Comparison of ENCODE assay signal across 8 cellular contexts in genomic region chr12:120228291-120229070, GRCh38. TPM values are rescaled to one million over a fixed set of nuclear protein-coding genes. Genes with fewer than 3 reads are reported as not detected.
A peak's percentile ranks its signal among the peaks of the same experiment; 100 is the strongest.
DNase-seq lines count a peak whose midpoint lies in the region; ATAC-seq and TF ChIP-seq lines count a peak whose summit lies in the region.

No MANE protein-coding gene starts in this region.

- H3K9me3 ChIP-seq in CD4-positive, alpha-beta T cell (ENCODE audit: control insufficient read depth, low read length), result no peaks in the 10 kb centered on the region
- no peaks in the 10 kb centered on the region for H3K9me3 ChIP-seq in Panc1 (ENCODE audit: control insufficient read depth, insufficient read depth, low read depth, low read length)

- in situ Hi-C loops in Panc1 (cut with HindIII; ENCODE audit: low pct_unique_long_range_greater_than_20kb, low sequenced_read_pairs), result no loop called here

- no peaks in the 10 kb centered on the region for H3K27me3 ChIP-seq in CD4-positive, alpha-beta T cell (ENCODE audit: control insufficient read depth, insufficient read depth, low read length)
- H3K27me3 ChIP-seq in Panc1 (ENCODE audit: control insufficient read depth, insufficient read depth, low read length), result no peaks in the 10 kb centered on the region

- CTCF ChIA-PET in CD4-positive, alpha-beta T cell (lab: Charles Lee), result interaction anchor here (0.5 to 9.6 kb wide), 14 partner anchors 9 to 88 kb away, joined by 3 to 234 read pairs (median 7); partner anchors contain the start of genes PXN, RNU4-1, RNU4-2 and RPLP0
- CTCF ChIA-PET in Panc1 (lab: Charles Lee), result interaction anchor here (0.6 to 2.3 kb wide), 15 partner anchors 9 to 209 kb away, joined by 3 to 26 read pairs (median 5); partner anchors contain the start of genes COX6A1, PXN and RPLP0

- no TSS peak for BruUV-seq in Panc1 (replicated peaks; lab: Mats Ljungman, UMichigan)

- ATAC-seq in CD4-positive, alpha-beta T cell (ENCODE audit: poor library complexity), result peak; percentile 69
- ATAC-seq in GM21423 (IDR thresholded peaks at IDR 0.05; ENCODE audit: unreplicated experiment), result peak; percentile 46
- ATAC-seq in Panc1, result peak; percentile 35
- peak; percentile 86 to 89 for ATAC-seq in naive B cell (ENCODE audit: low read depth in 2 of 2)
- ATAC-seq in stimulated activated effector memory CD8-positive, alpha-beta T cell treated with anti-CD3 and anti-CD28 coated beads, Interleukin-12 subunit alpha, Interleukin-12 subunit beta, amount 100 ng/mL, for 72 hours, result peak; percentile 81

- H3K36me3 Mint-ChIP-seq in CD4-positive, alpha-beta T cell (ENCODE audit: low read depth), result peaks cover 42% of the 10 kb centered on the region
- peaks cover 6% of the 10 kb centered on the region for H3K36me3 Mint-ChIP-seq in activated T-helper 1 cell treated with anti-CD3 and anti-CD28 coated beads, Interleukin-12 subunit alpha, Interleukin-12 subunit beta, Interleukin-2, Interleukin-4 antibody, amounts not matched to agents 30 ng/mL and 10 ng/mL and 1 ng/mL, durations not matched to agents 14 hours and 24 hours and 36 hours (ENCODE audit: low read depth)
- no peaks in the 10 kb centered on the region for H3K36me3 Mint-ChIP-seq in naive B cell
- H3K36me3 Mint-ChIP-seq in stimulated activated effector memory CD8-positive, alpha-beta T cell treated with anti-CD3 and anti-CD28 coated beads, Interleukin-12 subunit alpha, Interleukin-12 subunit beta, amount 100 ng/mL, for 72 hours, result peaks cover 23% of the 10 kb centered on the region

- H3K27ac Mint-ChIP-seq in CD4-positive, alpha-beta T cell, result peak overlapping the region; percentile 70
- H3K27ac Mint-ChIP-seq in activated T-helper 1 cell treated with anti-CD3 and anti-CD28 coated beads, Interleukin-12 subunit alpha, Interleukin-12 subunit beta, Interleukin-2, Interleukin-4 antibody, amounts not matched to agents 30 ng/mL and 10 ng/mL and 1 ng/mL, durations not matched to agents 14 hours and 24 hours and 36 hours, result peak overlapping the region; percentile 97
- H3K27ac Mint-ChIP-seq in naive B cell, result no peak overlapping the region
- H3K27ac Mint-ChIP-seq in stimulated activated effector memory CD8-positive, alpha-beta T cell treated with anti-CD3 and anti-CD28 coated beads, Interleukin-12 subunit alpha, Interleukin-12 subunit beta, amount 100 ng/mL, for 72 hours, result peak overlapping the region; percentile 63

- H3K4me3 Mint-ChIP-seq in CD4-positive, alpha-beta T cell, result peak overlapping the region; percentile 65
- H3K4me3 Mint-ChIP-seq in activated T-helper 1 cell treated with anti-CD3 and anti-CD28 coated beads, Interleukin-12 subunit alpha, Interleukin-12 subunit beta, Interleukin-2, Interleukin-4 antibody, amounts not matched to agents 30 ng/mL and 10 ng/mL and 1 ng/mL, durations not matched to agents 14 hours and 24 hours and 36 hours, result peak overlapping the region; percentile 43
- H3K4me3 Mint-ChIP-seq in naive B cell, result peak overlapping the region in 5 of 8 donors; percentile 35 to 81 (median 45)
- peak overlapping the region; percentile 42 for H3K4me3 Mint-ChIP-seq in stimulated activated effector memory CD8-positive, alpha-beta T cell treated with anti-CD3 and anti-CD28 coated beads, Interleukin-12 subunit alpha, Interleukin-12 subunit beta, amount 100 ng/mL, for 72 hours

- peak overlapping the region; percentile 26 for H3K27ac ChIP-seq in CD4-positive, alpha-beta T cell (ENCODE audit: low read depth, low read length)
- peak overlapping the region; percentile 100 for H3K27ac ChIP-seq in Panc1 (ENCODE audit: low read length)

- peak overlapping the region in 1 of 2 experiments; percentile 3; a peak in 1 of 4 replicates for H3K4me3 ChIP-seq in Panc1 (ENCODE audit: low read depth in 2 of 2, low read length in 2 of 2)

- POLR2A ChIA-PET in CD4-positive, alpha-beta T cell (lab: Charles Lee), result interaction anchor here (0.6 to 9.5 kb wide), 13 partner anchors 9 to 1859 kb away, joined by 3 to 192 read pairs (median 5); partner anchors contain the start of genes BICDL1, PXN, RNU4-1 and RNU4-2
- POLR2A ChIA-PET in Panc1 (lab: Charles Lee), result interaction anchor here (0.6 to 2.1 kb wide), 8 partner anchors 20 to 63 kb away, joined by 4 to 25 read pairs (median 4); partner anchors contain the start of genes PXN, RNU4-2 and RPLP0

- peaks cover 9% of the 10 kb centered on the region for H3K36me3 ChIP-seq in Panc1 (ENCODE audit: control insufficient read depth, insufficient read depth, low read length)

- H3K4me1 ChIP-seq in Panc1 (ENCODE audit: control insufficient read depth, insufficient read depth, low read length), result peaks cover 98% of the 10 kb centered on the region

- DNase-seq in CD4-positive, alpha-beta T cell, result peak; percentile 83 to 92 (median 85)
- DNase-seq in Kasumi-1 (lab: John Stamatoyannopoulos, UW) (peak; percentile 85 to 89), Panc1 (ENCODE audit: low read depth, low spot score) (no peak), fibroblast of gingiva (ENCODE audit: low read depth) (peak; percentile 71), naive B cell (peak; percentile 84)
- DNase-seq in activated T-helper 1 cell treated with anti-CD3 and anti-CD28 coated beads, Interleukin-12 subunit alpha, Interleukin-12 subunit beta, Interleukin-2, Interleukin-4 antibody, amounts not matched to agents 30 ng/mL and 10 ng/mL and 1 ng/mL, durations not matched to agents 14 hours and 24 hours and 36 hours (ENCODE audit: low spot score), result peak; percentile 80
- DNase-seq in stimulated activated effector memory CD8-positive, alpha-beta T cell treated with anti-CD3 and anti-CD28 coated beads, Interleukin-12 subunit alpha, Interleukin-12 subunit beta, amount 100 ng/mL, for 72 hours (ENCODE audit: low spot score in 2 of 2), result peak; percentile 72 to 93

- TF ChIP-seq CTCF in CD4-positive, alpha-beta T cell (IDR thresholded peaks at IDR 0.05), result peak; percentile 93
- TF ChIP-seq CTCF in Panc1 (IDR thresholded peaks at IDR 0.05), result peak; percentile 92

- H3K4me1 Mint-ChIP-seq in CD4-positive, alpha-beta T cell (ENCODE audit: low read depth), result peaks cover 91% of the 10 kb centered on the region
- peaks cover 84% of the 10 kb centered on the region for H3K4me1 Mint-ChIP-seq in activated T-helper 1 cell treated with anti-CD3 and anti-CD28 coated beads, Interleukin-12 subunit alpha, Interleukin-12 subunit beta, Interleukin-2, Interleukin-4 antibody, amounts not matched to agents 30 ng/mL and 10 ng/mL and 1 ng/mL, durations not matched to agents 14 hours and 24 hours and 36 hours (ENCODE audit: low read depth)
- H3K4me1 Mint-ChIP-seq in naive B cell, result peaks cover 47 to 55% (median 54%) of the 10 kb centered on the region in 3 donors
- H3K4me1 Mint-ChIP-seq in stimulated activated effector memory CD8-positive, alpha-beta T cell treated with anti-CD3 and anti-CD28 coated beads, Interleukin-12 subunit alpha, Interleukin-12 subunit beta, amount 100 ng/mL, for 72 hours, result peaks cover 81% of the 10 kb centered on the region

- intact Hi-C loops in CD4-positive, alpha-beta T cell (cut with DNase I, micrococcal nuclease), result loop anchor here (1.0 to 2.0 kb wide), 4 partner anchors 22 to 38 kb away; partner anchors contain the start of gene PXN (in 1 of the 2)
- intact Hi-C loops in Panc1 (cut with micrococcal nuclease; ENCODE audit: unreplicated experiment), result loop anchor here (2.0 kb wide), 1 partner anchor 36 kb away; the partner anchor contains the start of gene PXN
- intact Hi-C loops in activated T-helper 1 cell treated with anti-CD3 and anti-CD28 coated beads, Interleukin-12 subunit alpha, Interleukin-12 subunit beta, Interleukin-2, Interleukin-4 antibody, amounts not matched to agents 30 ng/mL and 10 ng/mL and 1 ng/mL, durations not matched to agents 14 hours and 24 hours and 36 hours (cut with micrococcal nuclease), result loop anchor here (1.0 to 10.0 kb wide), 4 partner anchors 37 to 236 kb away; partner anchors contain the start of genes PXN, RNU4-2 and SRSF9

- H3K9me3 Mint-ChIP-seq in CD4-positive, alpha-beta T cell, result no peaks in the 10 kb centered on the region
- H3K9me3 Mint-ChIP-seq in activated T-helper 1 cell treated with anti-CD3 and anti-CD28 coated beads, Interleukin-12 subunit alpha, Interleukin-12 subunit beta, Interleukin-2, Interleukin-4 antibody, amounts not matched to agents 30 ng/mL and 10 ng/mL and 1 ng/mL, durations not matched to agents 14 hours and 24 hours and 36 hours, result no peaks in the 10 kb centered on the region
- H3K9me3 Mint-ChIP-seq in naive B cell, result no peaks in the 10 kb centered on the region
- H3K9me3 Mint-ChIP-seq in stimulated activated effector memory CD8-positive, alpha-beta T cell treated with anti-CD3 and anti-CD28 coated beads, Interleukin-12 subunit alpha, Interleukin-12 subunit beta, amount 100 ng/mL, for 72 hours, result no peaks in the 10 kb centered on the region

- H3K27me3 Mint-ChIP-seq in CD4-positive, alpha-beta T cell, result no peaks in the 10 kb centered on the region
- H3K27me3 Mint-ChIP-seq in activated T-helper 1 cell treated with anti-CD3 and anti-CD28 coated beads, Interleukin-12 subunit alpha, Interleukin-12 subunit beta, Interleukin-2, Interleukin-4 antibody, amounts not matched to agents 30 ng/mL and 10 ng/mL and 1 ng/mL, durations not matched to agents 14 hours and 24 hours and 36 hours (ENCODE audit: insufficient read depth), result no peaks in the 10 kb centered on the region
- H3K27me3 Mint-ChIP-seq in naive B cell, result peaks cover 30 to 65% (median 56%) of the 10 kb centered on the region in 3 donors

RNA-seq across cellular contexts. Expression of gene RPLP0, which starts 27.6 kb away (rescaled TPM):
- 1,000 to 10,000 TPM; 1,997 to 2,075 TPM for total RNA-seq in CD4-positive, alpha-beta T cell
- total RNA-seq in Panc1 (2021; ENCODE audit: unreplicated experiment), result 2,628 TPM
- 4,062 TPM for polyA plus RNA-seq in Panc1 (2012; ENCODE audit: insufficient read length)
- total RNA-seq in activated T-helper 1 cell treated with anti-CD3 and anti-CD28 coated beads, Interleukin-12 subunit alpha, Interleukin-12 subunit beta, Interleukin-2, Interleukin-4 antibody, amounts not matched to agents 30 ng/mL and 10 ng/mL and 1 ng/mL, durations not matched to agents 14 hours and 24 hours and 36 hours, result 2,459 and 2,531 TPM in 2 replicates
- 1,000 to 10,000 TPM; 1,332 to 2,325 (median 1,674) TPM for polyA plus RNA-seq in naive B cell (ENCODE audit: low read depth in 6 of 6)

RNA-seq across cellular contexts. Expression of gene GCN1, which starts 34.0 kb away (rescaled TPM):
- 100 to 1,000 TPM; 121 to 128 TPM for total RNA-seq in CD4-positive, alpha-beta T cell
- 175 TPM for total RNA-seq in Panc1 (2021; ENCODE audit: unreplicated experiment)
- polyA plus RNA-seq in Panc1 (2012; ENCODE audit: insufficient read length), result 125 TPM
- total RNA-seq in activated T-helper 1 cell treated with anti-CD3 and anti-CD28 coated beads, Interleukin-12 subunit alpha, Interleukin-12 subunit beta, Interleukin-2, Interleukin-4 antibody, amounts not matched to agents 30 ng/mL and 10 ng/mL and 1 ng/mL, durations not matched to agents 14 hours and 24 hours and 36 hours, result 164 and 173 TPM in 2 replicates
- polyA plus RNA-seq in naive B cell (ENCODE audit: low read depth in 6 of 6), result 10 to 100 TPM; 11.1 to 23.9 (median 18.7) TPM

RNA-seq across cellular contexts. Expression of gene PXN, which starts 37.0 kb away (rescaled TPM):
- 100 to 1,000 TPM; 229 to 230 TPM for total RNA-seq in CD4-positive, alpha-beta T cell
- 484 TPM for total RNA-seq in Panc1 (2021; ENCODE audit: unreplicated experiment)
- polyA plus RNA-seq in Panc1 (2012; ENCODE audit: insufficient read length), result 478 TPM
- 53.0 and 57.7 TPM in 2 replicates for total RNA-seq in activated T-helper 1 cell treated with anti-CD3 and anti-CD28 coated beads, Interleukin-12 subunit alpha, Interleukin-12 subunit beta, Interleukin-2, Interleukin-4 antibody, amounts not matched to agents 30 ng/mL and 10 ng/mL and 1 ng/mL, durations not matched to agents 14 hours and 24 hours and 36 hours
- 1 to 10 TPM in 5 of 6 donors, under 1 TPM in 1; 0.95 to 6.0 (median 3.7) TPM for polyA plus RNA-seq in naive B cell (ENCODE audit: low read depth in 6 of 6)

Comparison
In these comparisons a context has a peak if more than half of its experiments do, and no peak if none do; other contexts are left out.
1. ATAC-seq: peak in every context shown above with its lines; median percentile 88 in naive B cell; 81 in stimulated activated effector memory CD8-positive, alpha-beta T cell treated with anti-CD3 and anti-CD28 coated beads, Interleukin-12 subunit alpha, Interleukin-12 subunit beta, amount 100 ng/mL, for 72 hours; 69 in CD4-positive, alpha-beta T cell; 46 in GM21423; 35 in Panc1.
2. H3K27ac Mint-ChIP-seq: peak in CD4-positive, alpha-beta T cell (single experiment), activated T-helper 1 cell treated with anti-CD3 and anti-CD28 coated beads, Interleukin-12 subunit alpha, Interleukin-12 subunit beta, Interleukin-2, Interleukin-4 antibody, amounts not matched to agents 30 ng/mL and 10 ng/mL and 1 ng/mL, durations not matched to agents 14 hours and 24 hours and 36 hours (single experiment) and stimulated activated effector memory CD8-positive, alpha-beta T cell treated with anti-CD3 and anti-CD28 coated beads, Interleukin-12 subunit alpha, Interleukin-12 subunit beta, amount 100 ng/mL, for 72 hours (single experiment); none in naive B cell (0 of 6).
3. Peak in every context shown above with its lines, with median percentiles within 50 percentile points of each other: H3K4me3 Mint-ChIP-seq.